In genomic region chr3:170178631-170179030, GRCh38 we compare ENCODE assay signal across 1 cellular context.
TF ChIP-seq lines count a peak whose summit lies in the region.

No MANE protein-coding gene starts in this region.

TF ChIP-seq in IMR-90, 13 proteins besides CTCF, POLR2A, EP300 and RAD21:
- TF ChIP-seq FOS (IDR thresholded peaks at IDR 0.05; ENCODE audit: low read depth, low read length), result no peak
- TF ChIP-seq NFE2L2 (IDR thresholded peaks at IDR 0.05; ENCODE audit: low read depth, low read length), result no peak
- no peak for TF ChIP-seq ELK1 (IDR thresholded peaks at IDR 0.05; ENCODE audit: borderline replicate concordance, low read depth, low read length)
- TF ChIP-seq MAZ (IDR thresholded peaks at IDR 0.05; ENCODE audit: borderline replicate concordance, low read depth, low read length), result no peak
